Comparison of ENCODE assay signal across 21 cellular contexts in the genomic region with DNA sequence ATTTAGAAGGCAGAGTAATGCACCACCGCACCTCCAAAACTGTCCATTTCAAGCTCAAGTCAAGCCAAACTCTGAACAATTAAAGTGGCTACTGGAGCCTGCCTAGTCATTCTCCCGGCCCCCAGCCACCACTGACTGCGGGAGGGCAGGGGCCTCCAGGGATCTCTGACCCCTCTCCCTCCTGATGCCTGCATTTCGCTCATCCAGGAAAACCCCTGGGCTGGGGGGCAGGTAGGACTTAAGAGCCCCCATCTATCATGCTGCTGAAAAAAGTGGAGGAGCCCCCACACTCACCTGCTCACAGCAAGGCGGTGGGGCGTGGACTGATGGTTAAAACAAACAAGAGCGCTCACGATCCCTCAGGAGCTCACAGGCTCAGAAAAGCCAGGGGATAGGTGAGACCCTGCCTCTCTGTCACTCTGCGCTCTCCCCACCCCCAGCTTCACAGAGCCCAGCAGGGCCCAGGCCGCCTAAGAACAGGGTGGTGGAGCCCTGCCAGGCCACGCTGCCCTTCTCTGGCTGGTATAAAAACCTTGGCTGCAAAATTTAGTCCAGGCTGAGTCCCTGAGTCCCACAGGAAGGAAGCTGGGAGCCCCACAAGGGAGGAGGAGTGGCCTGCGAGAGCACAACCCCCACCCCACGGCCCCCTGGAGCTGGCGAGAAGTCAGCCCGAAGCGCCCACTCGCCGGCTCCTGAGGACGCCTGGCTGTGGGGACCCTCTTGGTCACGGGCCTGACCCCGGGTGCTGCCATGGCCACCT. TPM values are rescaled to one million over a fixed set of nuclear protein-coding genes. Genes with fewer than 3 reads are reported as not detected.
DNase-seq lines count a peak whose midpoint lies in the region; ATAC-seq, FAIRE-seq and TF ChIP-seq lines count a peak whose summit lies in the region.
"Had no signal": no experiment of that assay in that cellular context is flagged by ENCODE, and none has a peak within 500 bp of the region (broad histone marks: within the 10 kb centered on the region; RNA-seq: fewer than 3 reads in every experiment).

No MANE protein-coding gene starts in this region.

- no peak overlapping the region for H3K4me2 ChIP-seq in MM.1S (ENCODE audit: low read depth, low read length)

- no peaks in the 10 kb centered on the region for H3K27me3 ChIP-seq in HUES6 (ENCODE audit: control insufficient read depth, insufficient read depth, low read length)
- no peaks in the 10 kb centered on the region for H3K27me3 ChIP-seq in thoracic aorta (replicated peaks; ENCODE audit: insufficient read depth)
- no peaks in the 10 kb centered on the region for H3K27me3 ChIP-seq in MM.1S (replicated peaks; ENCODE audit: insufficient read depth, low read length)
- H3K27me3 ChIP-seq: breast epithelium, dorsolateral prefrontal cortex had no signal

- no peak for DNase-seq in effector memory CD8-positive, alpha-beta T cell
- peak; percentile 45 for DNase-seq in medulla oblongata (ENCODE audit: extremely low spot score)
- no peak for DNase-seq in thoracic aorta (ENCODE audit: low spot score)
- DNase-seq in MM.1S: no peak
- no peak for DNase-seq in frontal cortex (ENCODE audit: low spot score in 2 of 2)
- DNase-seq: activated CD4-positive, alpha-beta memory T cell treated with anti-CD3 and anti-CD28 coated beads for 36 hours; activated naive CD8-positive, alpha-beta T cell treated with anti-CD3 and anti-CD28 coated beads for 36 hours; activated T-cell treated with anti-CD3 and anti-CD28 coated beads, Interleukin-2, amount 50 U/mL, for 48 hours; immature natural killer cell; KG1; mesenchymal stem cell; NCI-H1092 treated with DMSO at 0.1 percent for 48 hours; NCI-H524; stimulated activated naive CD8-positive, alpha-beta T cell treated with anti-CD3 and anti-CD28 coated beads, Interleukin-15, Interleukin-2, amounts not matched to agents 100 U/mL and 50 U/mL, for 24 hours; T-helper 1 cell had no signal

- peak overlapping the region in 1 of 2 donors; percentile 20 for H3K4me3 Mint-ChIP-seq in effector memory CD8-positive, alpha-beta T cell
- H3K4me3 Mint-ChIP-seq: activated CD4-positive, alpha-beta memory T cell treated with anti-CD3 and anti-CD28 coated beads for 36 hours; activated naive CD8-positive, alpha-beta T cell treated with anti-CD3 and anti-CD28 coated beads for 36 hours had no signal

- no peak for ATAC-seq in effector memory CD8-positive, alpha-beta T cell (replicated peaks)
- ATAC-seq in thoracic aorta (ENCODE audit: insufficient number of reproducible peaks, low FRiP score, low read depth) (peak; percentile 34), HG02884 (IDR thresholded peaks at IDR 0.05; ENCODE audit: unreplicated experiment) (no peak)
- ATAC-seq: stimulated activated naive CD8-positive, alpha-beta T cell treated with anti-CD3 and anti-CD28 coated beads, Interleukin-15, Interleukin-2, amounts not matched to agents 100 U/mL and 50 U/mL, for 24 hours had no signal

- H3K79me2 ChIP-seq in MM.1S (ENCODE audit: low read length): peaks cover 21% of the 10 kb centered on the region

- H3K27ac ChIP-seq in HUES6 (ENCODE audit: low read depth, low read length): peak overlapping the region; percentile 32; the same call in 1 of the 2 replicates
- peak overlapping the region in 1 of 2 donors; percentile 59 for H3K27ac ChIP-seq in thoracic aorta
- no peak overlapping the region for H3K27ac ChIP-seq in MM.1S (ENCODE audit: low read length)
- H3K27ac ChIP-seq: VCaP had no signal

- H3K4me1 ChIP-seq in HUES6 (ENCODE audit: control insufficient read depth, insufficient read depth, low read length): peaks cover 22% of the 10 kb centered on the region
- H3K4me1 ChIP-seq in thoracic aorta (ENCODE audit: control insufficient read depth in 1 of 2, low read depth in 2 of 2): peaks cover 49 to 73% of the 10 kb centered on the region in 2 donors
- H3K4me1 ChIP-seq in MM.1S (ENCODE audit: low read length): no peaks in the 10 kb centered on the region

- H4K20me1 ChIP-seq in MM.1S (ENCODE audit: insufficient read depth, low read length): no peaks in the 10 kb centered on the region

- peaks cover 25% of the 10 kb centered on the region for H3K36me3 Mint-ChIP-seq in effector memory CD8-positive, alpha-beta T cell (ENCODE audit: insufficient read depth)
- H3K36me3 Mint-ChIP-seq: activated naive CD8-positive, alpha-beta T cell treated with anti-CD3 and anti-CD28 coated beads for 36 hours; immature natural killer cell had no signal

- H3K36me3 ChIP-seq in HUES6 (ENCODE audit: control insufficient read depth, insufficient read depth, low read length) (no peaks in the 10 kb centered on the region), thoracic aorta (no peaks in the 10 kb centered on the region), MM.1S (replicated peaks; ENCODE audit: insufficient read depth, low read length) (no peaks in the 10 kb centered on the region)
- H3K36me3 ChIP-seq: breast epithelium had no signal

- H3K9ac ChIP-seq in HUES6 (ENCODE audit: low read length) (peak overlapping the region; percentile 15), MM.1S (ENCODE audit: low read length) (no peak overlapping the region)

- H3K4me3 ChIP-seq in HUES6 (ENCODE audit: low read depth, low read length): no peak overlapping the region
- peak overlapping the region; percentile 51 for H3K4me3 ChIP-seq in thoracic aorta
- H3K4me3 ChIP-seq in MM.1S (ENCODE audit: low read length): no peak overlapping the region
- H3K4me3 ChIP-seq: breast epithelium, dorsolateral prefrontal cortex had no signal

- peaks cover 4% of the 10 kb centered on the region; the same call in 1 of the 2 replicates for H3F3A ChIP-seq in MM.1S (ENCODE audit: insufficient read depth, low read length)

- no peaks in the 10 kb centered on the region for H3K27me3 Mint-ChIP-seq in effector memory CD8-positive, alpha-beta T cell
- H3K27me3 Mint-ChIP-seq: activated CD4-positive, alpha-beta memory T cell treated with anti-CD3 and anti-CD28 coated beads for 36 hours; activated naive CD8-positive, alpha-beta T cell treated with anti-CD3 and anti-CD28 coated beads for 36 hours had no signal

- H3K4me1 Mint-ChIP-seq in effector memory CD8-positive, alpha-beta T cell (ENCODE audit: low read depth in 2 of 2): peaks cover 58 to 59% of the 10 kb centered on the region in 2 donors

- H3K9me3 ChIP-seq in HUES6 (ENCODE audit: control insufficient read depth, insufficient read depth, low read depth, low read length) (no peaks in the 10 kb centered on the region), thoracic aorta (no peaks in the 10 kb centered on the region), MM.1S (replicated peaks; ENCODE audit: insufficient read depth, low read length) (no peaks in the 10 kb centered on the region)
- H3K9me3 ChIP-seq: breast epithelium had no signal

- H3K27ac Mint-ChIP-seq in effector memory CD8-positive, alpha-beta T cell: peak overlapping the region; percentile 52 to 72
- H3K27ac Mint-ChIP-seq: activated CD4-positive, alpha-beta memory T cell treated with anti-CD3 and anti-CD28 coated beads for 36 hours; activated naive CD8-positive, alpha-beta T cell treated with anti-CD3 and anti-CD28 coated beads for 36 hours had no signal

- H2AFZ ChIP-seq in MM.1S (ENCODE audit: low read length): no peak overlapping the region

- TF ChIP-seq CTCF in thoracic aorta (IDR thresholded peaks at IDR 0.05) (no peak), MM.1S (IDR thresholded peaks at IDR 0.05; ENCODE audit: low read length) (no peak)

- no peaks in the 10 kb centered on the region for H3K9me2 ChIP-seq in MM.1S (replicated peaks; ENCODE audit: insufficient read depth, low read length)

- no peaks in the 10 kb centered on the region for H3K9me3 Mint-ChIP-seq in effector memory CD8-positive, alpha-beta T cell
- H3K9me3 Mint-ChIP-seq: activated CD4-positive, alpha-beta memory T cell treated with anti-CD3 and anti-CD28 coated beads for 36 hours; activated naive CD8-positive, alpha-beta T cell treated with anti-CD3 and anti-CD28 coated beads for 36 hours; immature natural killer cell had no signal

- no peak for FAIRE-seq in frontal cortex (lab: Jason Lieb, UNC)
- FAIRE-seq: GM18507 had no signal

RNA-seq across cellular contexts. Expression of a gene that starts 21.0 kb away (rescaled TPM):
- total RNA-seq in thoracic aorta (10 to 100 TPM; 31.4 to 87.7 TPM), frontal cortex (15.1 TPM)
